In the genomic region with DNA sequence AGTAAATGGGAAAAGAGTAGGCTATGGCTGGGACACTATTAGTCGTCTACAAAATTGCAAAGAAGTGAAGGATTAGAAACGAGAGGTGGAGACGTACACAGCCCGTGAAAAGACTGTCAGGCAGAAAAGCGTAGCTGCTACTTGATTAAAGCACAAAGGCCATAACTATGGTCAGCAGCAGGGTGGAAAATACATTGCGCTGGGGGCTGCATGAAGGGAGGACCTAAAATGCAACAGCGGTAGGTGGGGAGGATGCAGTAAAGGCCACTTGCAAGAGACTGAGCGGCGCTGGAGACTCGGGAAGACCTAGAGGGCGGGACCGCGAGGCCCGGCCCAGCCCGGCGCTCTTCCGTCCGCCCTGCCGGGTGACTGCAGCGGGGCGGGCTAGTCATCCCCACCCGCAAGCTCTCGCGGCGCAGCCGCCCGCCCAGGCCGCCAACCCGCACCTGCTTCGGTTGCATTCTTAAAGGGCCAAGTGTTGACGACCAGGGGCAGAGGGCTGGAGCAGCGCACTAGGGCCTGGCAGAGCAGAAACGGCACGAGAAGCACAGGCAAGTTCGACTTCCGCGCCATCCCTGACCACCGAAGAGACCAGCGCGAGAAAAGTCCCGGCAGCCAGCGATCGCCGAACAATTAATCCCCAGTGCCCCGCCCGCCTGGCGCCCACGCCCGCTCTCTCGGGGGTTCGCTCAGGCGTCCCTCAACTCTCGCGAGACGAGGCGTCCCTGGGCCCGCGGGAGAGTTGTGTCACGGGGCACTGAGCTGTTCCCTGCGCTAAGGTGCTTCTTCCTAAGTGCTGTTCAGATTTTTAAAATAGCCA, we compare ENCODE assay signal across 1 cellular context.
TF ChIP-seq lines count a peak whose summit lies in the region.

A gene (minus strand): TSS at position 635 of the 820 bp plus-strand sequence. CDS start 62 bp downstream, at position 573.

TF ChIP-seq in HepG2, 621 proteins besides CTCF, POLR2A, EP300 and RAD21 (continued from another document and continues in another):
- TF ChIP-seq ZNF10 (CRISPR knock-in tag; IDR thresholded peaks at IDR 0.05; ENCODE audit: borderline replicate concordance, low read depth) (no peak), ZNF724P (CRISPR knock-in tag; IDR thresholded peaks at IDR 0.05; ENCODE audit: borderline replicate concordance) (no peak), ZNF569 (CRISPR knock-in tag; IDR thresholded peaks at IDR 0.05; ENCODE audit: borderline replicate concordance) (no peak; the same call in 1 of the 2 replicates), ZBTB7A (CRISPR knock-in tag; IDR thresholded peaks at IDR 0.05) (no peak), ZNF761 (CRISPR knock-in tag; conservative IDR thresholded peaks at IDR 0.05) (0 out of 2 replicates have a peak, but pooled peaks have one; percentile 71), ZNF549 (CRISPR knock-in tag; IDR thresholded peaks at IDR 0.05) (no peak), YEATS2 (CRISPR knock-in tag; IDR thresholded peaks at IDR 0.05; ENCODE audit: borderline replicate concordance) (peak; percentile 91), ZSCAN30 (CRISPR knock-in tag; IDR thresholded peaks at IDR 0.05) (no peak), MYNN (CRISPR knock-in tag; IDR thresholded peaks at IDR 0.05; ENCODE audit: low read depth) (no peak), KLF9 (CRISPR knock-in tag; IDR thresholded peaks at IDR 0.05; ENCODE audit: low read depth) (no peak), KDM5B (CRISPR knock-in tag; IDR thresholded peaks at IDR 0.05; ENCODE audit: borderline replicate concordance) (peak; percentile 81; the same call in 1 of the 2 replicates), KDM4B (CRISPR knock-in tag; IDR thresholded peaks at IDR 0.05) (no peak), ADNP (CRISPR knock-in tag; IDR thresholded peaks at IDR 0.05) (no peak), MEIS2 (CRISPR knock-in tag; IDR thresholded peaks at IDR 0.05) (peak; percentile 77; the same call in 1 of the 2 replicates), POLR2G (IDR thresholded peaks at IDR 0.05; ENCODE audit: low read depth, low read length) (peak; percentile 94), TRIM24 (CRISPR knock-in tag; IDR thresholded peaks at IDR 0.05) (no peak), ZNF83 (CRISPR knock-in tag; IDR thresholded peaks at IDR 0.05; ENCODE audit: borderline replicate concordance) (0 out of 2 replicates have a peak, but pooled peaks have one; percentile 51), SMAD3 (CRISPR knock-in tag; IDR thresholded peaks at IDR 0.05) (no peak; the same call in 1 of the 2 replicates), ZZZ3 (CRISPR knock-in tag; IDR thresholded peaks at IDR 0.05; ENCODE audit: borderline replicate concordance) (0 out of 2 replicates have a peak, but pooled peaks have one; percentile 52), CAMTA2 (CRISPR knock-in tag; IDR thresholded peaks at IDR 0.05; ENCODE audit: borderline replicate concordance) (peak; percentile 57; the same call in 1 of the 2 replicates), KLF11 (CRISPR knock-in tag; IDR thresholded peaks at IDR 0.05) (no peak), NR2C2 (CRISPR knock-in tag; IDR thresholded peaks at IDR 0.05; ENCODE audit: borderline replicate concordance) (0 out of 2 replicates have a peak, but pooled peaks have one; percentile 45), ZNF841 (CRISPR knock-in tag; IDR thresholded peaks at IDR 0.05; ENCODE audit: borderline replicate concordance) (0 out of 2 replicates have a peak, but pooled peaks have one; percentile 65), SALL2 (CRISPR knock-in tag; IDR thresholded peaks at IDR 0.05) (0 out of 2 replicates have a peak, but pooled peaks have one; percentile 67), NPAS2 (CRISPR knock-in tag; IDR thresholded peaks at IDR 0.05; ENCODE audit: borderline replicate concordance) (no peak; the same call in 1 of the 2 replicates), ZNF343 (CRISPR knock-in tag; IDR thresholded peaks at IDR 0.05) (0 out of 2 replicates have a peak, but pooled peaks have one; percentile 58), ZNF296 (CRISPR knock-in tag; conservative IDR thresholded peaks at IDR 0.05) (no peak), MTA1 (CRISPR knock-in tag; IDR thresholded peaks at IDR 0.05; ENCODE audit: borderline replicate concordance) (peak; percentile 78; the same call in 1 of the 2 replicates)
- TF ChIP-seq, protein P1, sequence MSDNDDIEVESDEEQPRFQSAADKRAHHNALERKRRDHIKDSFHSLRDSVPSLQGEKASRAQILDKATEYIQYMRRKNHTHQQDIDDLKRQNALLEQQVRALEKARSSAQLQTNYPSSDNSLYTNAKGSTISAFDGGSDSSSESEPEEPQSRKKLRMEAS (IDR thresholded peaks at IDR 0.05), result peak; percentile 72
- TF ChIP-seq, protein P2, sequence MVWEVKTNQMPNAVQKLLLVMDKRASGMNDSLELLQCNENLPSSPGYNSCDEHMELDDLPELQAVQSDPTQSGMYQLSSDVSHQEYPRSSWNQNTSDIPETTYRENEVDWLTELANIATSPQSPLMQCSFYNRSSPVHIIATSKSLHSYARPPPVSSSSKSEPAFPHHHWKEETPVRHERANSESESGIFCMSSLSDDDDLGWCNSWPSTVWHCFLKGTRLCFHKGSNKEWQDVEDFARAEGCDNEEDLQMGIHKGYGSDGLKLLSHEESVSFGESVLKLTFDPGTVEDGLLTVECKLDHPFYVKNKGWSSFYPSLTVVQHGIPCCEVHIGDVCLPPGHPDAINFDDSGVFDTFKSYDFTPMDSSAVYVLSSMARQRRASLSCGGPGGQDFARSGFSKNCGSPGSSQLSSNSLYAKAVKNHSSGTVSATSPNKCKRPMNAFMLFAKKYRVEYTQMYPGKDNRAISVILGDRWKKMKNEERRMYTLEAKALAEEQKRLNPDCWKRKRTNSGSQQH (CRISPR knock-in tag; IDR thresholded peaks at IDR 0.05; ENCODE audit: low read depth), result no peak
- TF ChIP-seq, protein P3, sequence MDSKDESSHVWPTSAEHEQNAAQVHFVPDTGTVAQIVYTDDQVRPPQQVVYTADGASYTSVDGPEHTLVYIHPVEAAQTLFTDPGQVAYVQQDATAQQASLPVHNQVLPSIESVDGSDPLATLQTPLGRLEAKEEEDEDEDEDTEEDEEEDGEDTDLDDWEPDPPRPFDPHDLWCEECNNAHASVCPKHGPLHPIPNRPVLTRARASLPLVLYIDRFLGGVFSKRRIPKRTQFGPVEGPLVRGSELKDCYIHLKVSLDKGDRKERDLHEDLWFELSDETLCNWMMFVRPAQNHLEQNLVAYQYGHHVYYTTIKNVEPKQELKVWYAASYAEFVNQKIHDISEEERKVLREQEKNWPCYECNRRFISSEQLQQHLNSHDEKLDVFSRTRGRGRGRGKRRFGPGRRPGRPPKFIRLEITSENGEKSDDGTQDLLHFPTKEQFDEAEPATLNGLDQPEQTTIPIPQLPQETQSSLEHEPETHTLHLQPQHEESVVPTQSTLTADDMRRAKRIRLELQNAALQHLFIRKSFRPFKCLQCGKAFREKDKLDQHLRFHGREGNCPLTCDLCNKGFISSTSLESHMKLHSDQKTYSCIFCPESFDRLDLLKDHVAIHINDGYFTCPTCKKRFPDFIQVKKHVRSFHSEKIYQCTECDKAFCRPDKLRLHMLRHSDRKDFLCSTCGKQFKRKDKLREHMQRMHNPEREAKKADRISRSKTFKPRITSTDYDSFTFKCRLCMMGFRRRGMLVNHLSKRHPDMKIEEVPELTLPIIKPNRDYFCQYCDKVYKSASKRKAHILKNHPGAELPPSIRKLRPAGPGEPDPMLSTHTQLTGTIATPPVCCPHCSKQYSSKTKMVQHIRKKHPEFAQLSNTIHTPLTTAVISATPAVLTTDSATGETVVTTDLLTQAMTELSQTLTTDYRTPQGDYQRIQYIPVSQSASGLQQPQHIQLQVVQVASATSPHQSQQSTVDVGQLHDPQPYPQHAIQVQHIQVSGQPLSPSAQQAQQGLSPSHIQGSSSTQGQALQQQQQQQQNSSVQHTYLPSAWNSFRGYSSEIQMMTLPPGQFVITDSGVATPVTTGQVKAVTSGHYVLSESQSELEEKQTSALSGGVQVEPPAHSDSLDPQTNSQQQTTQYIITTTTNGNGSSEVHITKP (CRISPR knock-in tag; IDR thresholded peaks at IDR 0.05; ENCODE audit: low read depth), result no peak
- TF ChIP-seq, protein P4, sequence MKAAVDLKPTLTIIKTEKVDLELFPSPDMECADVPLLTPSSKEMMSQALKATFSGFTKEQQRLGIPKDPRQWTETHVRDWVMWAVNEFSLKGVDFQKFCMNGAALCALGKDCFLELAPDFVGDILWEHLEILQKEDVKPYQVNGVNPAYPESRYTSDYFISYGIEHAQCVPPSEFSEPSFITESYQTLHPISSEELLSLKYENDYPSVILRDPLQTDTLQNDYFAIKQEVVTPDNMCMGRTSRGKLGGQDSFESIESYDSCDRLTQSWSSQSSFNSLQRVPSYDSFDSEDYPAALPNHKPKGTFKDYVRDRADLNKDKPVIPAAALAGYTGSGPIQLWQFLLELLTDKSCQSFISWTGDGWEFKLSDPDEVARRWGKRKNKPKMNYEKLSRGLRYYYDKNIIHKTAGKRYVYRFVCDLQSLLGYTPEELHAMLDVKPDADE (CRISPR knock-in tag; IDR thresholded peaks at IDR 0.05), result no peak
- TF ChIP-seq, protein P5, sequence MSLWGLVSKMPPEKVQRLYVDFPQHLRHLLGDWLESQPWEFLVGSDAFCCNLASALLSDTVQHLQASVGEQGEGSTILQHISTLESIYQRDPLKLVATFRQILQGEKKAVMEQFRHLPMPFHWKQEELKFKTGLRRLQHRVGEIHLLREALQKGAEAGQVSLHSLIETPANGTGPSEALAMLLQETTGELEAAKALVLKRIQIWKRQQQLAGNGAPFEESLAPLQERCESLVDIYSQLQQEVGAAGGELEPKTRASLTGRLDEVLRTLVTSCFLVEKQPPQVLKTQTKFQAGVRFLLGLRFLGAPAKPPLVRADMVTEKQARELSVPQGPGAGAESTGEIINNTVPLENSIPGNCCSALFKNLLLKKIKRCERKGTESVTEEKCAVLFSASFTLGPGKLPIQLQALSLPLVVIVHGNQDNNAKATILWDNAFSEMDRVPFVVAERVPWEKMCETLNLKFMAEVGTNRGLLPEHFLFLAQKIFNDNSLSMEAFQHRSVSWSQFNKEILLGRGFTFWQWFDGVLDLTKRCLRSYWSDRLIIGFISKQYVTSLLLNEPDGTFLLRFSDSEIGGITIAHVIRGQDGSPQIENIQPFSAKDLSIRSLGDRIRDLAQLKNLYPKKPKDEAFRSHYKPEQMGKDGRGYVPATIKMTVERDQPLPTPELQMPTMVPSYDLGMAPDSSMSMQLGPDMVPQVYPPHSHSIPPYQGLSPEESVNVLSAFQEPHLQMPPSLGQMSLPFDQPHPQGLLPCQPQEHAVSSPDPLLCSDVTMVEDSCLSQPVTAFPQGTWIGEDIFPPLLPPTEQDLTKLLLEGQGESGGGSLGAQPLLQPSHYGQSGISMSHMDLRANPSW (CRISPR knock-in tag; IDR thresholded peaks at IDR 0.05; ENCODE audit: borderline replicate concordance), result peak; percentile 74; the same call in 1 of the 2 replicates
- TF ChIP-seq, protein P6, sequence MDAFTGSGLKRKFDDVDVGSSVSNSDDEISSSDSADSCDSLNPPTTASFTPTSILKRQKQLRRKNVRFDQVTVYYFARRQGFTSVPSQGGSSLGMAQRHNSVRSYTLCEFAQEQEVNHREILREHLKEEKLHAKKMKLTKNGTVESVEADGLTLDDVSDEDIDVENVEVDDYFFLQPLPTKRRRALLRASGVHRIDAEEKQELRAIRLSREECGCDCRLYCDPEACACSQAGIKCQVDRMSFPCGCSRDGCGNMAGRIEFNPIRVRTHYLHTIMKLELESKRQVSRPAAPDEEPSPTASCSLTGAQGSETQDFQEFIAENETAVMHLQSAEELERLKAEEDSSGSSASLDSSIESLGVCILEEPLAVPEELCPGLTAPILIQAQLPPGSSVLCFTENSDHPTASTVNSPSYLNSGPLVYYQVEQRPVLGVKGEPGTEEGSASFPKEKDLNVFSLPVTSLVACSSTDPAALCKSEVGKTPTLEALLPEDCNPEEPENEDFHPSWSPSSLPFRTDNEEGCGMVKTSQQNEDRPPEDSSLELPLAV (CRISPR knock-in tag; conservative IDR thresholded peaks at IDR 0.05; ENCODE audit: low read depth), result no peak
- TF ChIP-seq, protein P7, sequence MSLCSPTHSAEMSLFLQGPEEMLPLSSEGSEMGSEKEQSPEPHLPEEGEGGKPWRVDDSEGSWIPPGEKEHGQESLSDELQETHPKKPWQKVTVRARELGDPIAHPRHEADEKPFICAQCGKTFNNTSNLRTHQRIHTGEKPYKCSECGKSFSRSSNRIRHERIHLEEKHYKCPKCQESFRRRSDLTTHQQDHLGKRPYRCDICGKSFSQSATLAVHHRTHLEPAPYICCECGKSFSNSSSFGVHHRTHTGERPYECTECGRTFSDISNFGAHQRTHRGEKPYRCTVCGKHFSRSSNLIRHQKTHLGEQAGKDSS (CRISPR knock-in tag; IDR thresholded peaks at IDR 0.05; ENCODE audit: borderline replicate concordance, low read depth), result peak; percentile 61; the same call in 1 of the 2 replicates
- TF ChIP-seq, protein P8, sequence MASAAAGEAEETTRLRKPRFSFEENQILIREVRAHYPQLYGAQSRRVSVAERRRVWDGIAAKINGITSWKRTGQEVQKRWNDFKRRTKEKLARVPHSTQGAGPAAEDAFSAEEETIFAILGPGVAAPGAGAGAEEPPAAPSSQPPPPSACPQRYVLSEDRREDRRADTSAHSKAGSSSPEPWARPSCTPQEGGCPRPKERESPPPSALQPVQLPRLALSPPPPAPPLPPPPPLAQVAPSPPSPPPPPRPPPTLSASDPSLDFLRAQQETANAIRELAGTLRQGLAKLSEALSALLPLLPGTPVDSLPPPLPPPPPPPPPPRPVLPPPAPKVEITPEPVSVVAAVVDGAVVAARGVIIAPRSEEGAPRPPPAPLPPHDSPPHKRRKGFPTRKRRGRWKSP (CRISPR knock-in tag; IDR thresholded peaks at IDR 0.05), result peak; percentile 43; the same call in 1 of the 2 replicates
- TF ChIP-seq, protein P9, sequence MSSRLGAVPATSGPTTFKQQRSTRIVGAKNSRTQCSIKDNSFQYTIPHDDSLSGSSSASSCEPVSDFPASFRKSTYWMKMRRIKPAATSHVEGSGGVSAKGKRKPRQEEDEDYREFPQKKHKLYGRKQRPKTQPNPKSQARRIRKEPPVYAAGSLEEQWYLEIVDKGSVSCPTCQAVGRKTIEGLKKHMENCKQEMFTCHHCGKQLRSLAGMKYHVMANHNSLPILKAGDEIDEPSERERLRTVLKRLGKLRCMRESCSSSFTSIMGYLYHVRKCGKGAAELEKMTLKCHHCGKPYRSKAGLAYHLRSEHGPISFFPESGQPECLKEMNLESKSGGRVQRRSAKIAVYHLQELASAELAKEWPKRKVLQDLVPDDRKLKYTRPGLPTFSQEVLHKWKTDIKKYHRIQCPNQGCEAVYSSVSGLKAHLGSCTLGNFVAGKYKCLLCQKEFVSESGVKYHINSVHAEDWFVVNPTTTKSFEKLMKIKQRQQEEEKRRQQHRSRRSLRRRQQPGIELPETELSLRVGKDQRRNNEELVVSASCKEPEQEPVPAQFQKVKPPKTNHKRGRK (CRISPR knock-in tag; IDR thresholded peaks at IDR 0.05), result 0 out of 2 replicates have a peak, but pooled peaks have one; percentile 31
- TF ChIP-seq, protein P10, sequence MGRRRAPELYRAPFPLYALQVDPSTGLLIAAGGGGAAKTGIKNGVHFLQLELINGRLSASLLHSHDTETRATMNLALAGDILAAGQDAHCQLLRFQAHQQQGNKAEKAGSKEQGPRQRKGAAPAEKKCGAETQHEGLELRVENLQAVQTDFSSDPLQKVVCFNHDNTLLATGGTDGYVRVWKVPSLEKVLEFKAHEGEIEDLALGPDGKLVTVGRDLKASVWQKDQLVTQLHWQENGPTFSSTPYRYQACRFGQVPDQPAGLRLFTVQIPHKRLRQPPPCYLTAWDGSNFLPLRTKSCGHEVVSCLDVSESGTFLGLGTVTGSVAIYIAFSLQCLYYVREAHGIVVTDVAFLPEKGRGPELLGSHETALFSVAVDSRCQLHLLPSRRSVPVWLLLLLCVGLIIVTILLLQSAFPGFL (CRISPR knock-in tag; IDR thresholded peaks at IDR 0.05), result no peak
